In genomic region chr5:134100283-134101011, GRCh38 we compare ENCODE assay signal across 9 cellular contexts. TPM values are rescaled to one million over a fixed set of nuclear protein-coding genes. Genes with fewer than 3 reads are reported as not detected.
A peak's percentile ranks its signal among the peaks of the same experiment; 100 is the strongest.
DNase-seq lines count a peak whose midpoint lies in the region; ATAC-seq and TF ChIP-seq lines count a peak whose summit lies in the region.
"Had no signal": no experiment of that assay in that cellular context is flagged by ENCODE, and none has a peak within 500 bp of the region (broad histone marks: within the 10 kb centered on the region; RNA-seq: fewer than 3 reads in every experiment).

No MANE protein-coding gene starts in this region.

- DNase-seq in A172 (ENCODE audit: low spot score) (peak; percentile 83), epithelial cell of esophagus (ENCODE audit: low read depth) (peak; percentile 87), NCI-H446 (lab: John Stamatoyannopoulos, UW) (no peak), UCSD-AML1 (lab: John Stamatoyannopoulos, UW; ENCODE audit: unreplicated experiment) (no peak)
- DNase-seq in activated CD4-positive, alpha-beta memory T cell treated with anti-CD3 and anti-CD28 coated beads, Interleukin-2, amount 10 ng/mL, durations not matched to agents 7 days and 5 days, result peak; percentile 79
- peak; percentile 89 for DNase-seq in stimulated activated CD4-positive, alpha-beta T cell treated with anti-CD3 and anti-CD28 coated beads, Interleukin-4, amount 100 ng/mL, for 24 hours
- DNase-seq: heart left ventricle had no signal

- no peaks in the 10 kb centered on the region for H3K9me3 Mint-ChIP-seq in activated CD4-positive, alpha-beta memory T cell treated with anti-CD3 and anti-CD28 coated beads, Interleukin-2, amount 10 ng/mL, durations not matched to agents 7 days and 5 days

- H3K4me3 Mint-ChIP-seq in activated CD4-positive, alpha-beta memory T cell treated with anti-CD3 and anti-CD28 coated beads, Interleukin-2, amount 10 ng/mL, durations not matched to agents 7 days and 5 days, result no peak overlapping the region

- ATAC-seq in GM19438 (IDR thresholded peaks at IDR 0.05; ENCODE audit: low read depth, unreplicated experiment) (peak; percentile 85), HG03469 (IDR thresholded peaks at IDR 0.05; ENCODE audit: unreplicated experiment) (peak; percentile 66)

- peaks cover 38% of the 10 kb centered on the region for H3K4me1 Mint-ChIP-seq in activated CD4-positive, alpha-beta memory T cell treated with anti-CD3 and anti-CD28 coated beads, Interleukin-2, amount 10 ng/mL, durations not matched to agents 7 days and 5 days

- POLR2A ChIA-PET in activated CD4-positive, alpha-beta memory T cell treated with anti-CD3 and anti-CD28 coated beads, Interleukin-2, amount 10 ng/mL, durations not matched to agents 7 days and 5 days (lab: Charles Lee), result interaction anchor here (0.5 to 3.2 kb wide), 10 partner anchors 11 to 1128 kb away, joined by 3 to 12 read pairs (median 4); partner anchors contain the start of genes SKP1 and TCF7

- TF ChIP-seq CTCF in epithelial cell of esophagus (IDR thresholded peaks at IDR 0.05; ENCODE audit: insufficient read depth, low read depth, low read length, missing control alignments), result no peak

- no peak overlapping the region for H3K4me3 ChIP-seq in epithelial cell of esophagus (ENCODE audit: low read length)
- H3K4me3 ChIP-seq: heart left ventricle had no signal

- peak overlapping the region; percentile 36 for H3K27ac Mint-ChIP-seq in activated CD4-positive, alpha-beta memory T cell treated with anti-CD3 and anti-CD28 coated beads, Interleukin-2, amount 10 ng/mL, durations not matched to agents 7 days and 5 days

- CTCF ChIA-PET in activated CD4-positive, alpha-beta memory T cell treated with anti-CD3 and anti-CD28 coated beads, Interleukin-2, amount 10 ng/mL, durations not matched to agents 7 days and 5 days (lab: Charles Lee), result interaction anchor here (0.6 to 5.6 kb wide), 18 partner anchors 12 to 487 kb away, joined by 3 to 74 read pairs (median 4); partner anchors contain the start of genes TCF7 and VDAC1

- no peaks in the 10 kb centered on the region for H3K36me3 Mint-ChIP-seq in activated CD4-positive, alpha-beta memory T cell treated with anti-CD3 and anti-CD28 coated beads, Interleukin-2, amount 10 ng/mL, durations not matched to agents 7 days and 5 days (ENCODE audit: low read depth)

- peaks cover 64% of the 10 kb centered on the region for H3K27me3 Mint-ChIP-seq in activated CD4-positive, alpha-beta memory T cell treated with anti-CD3 and anti-CD28 coated beads, Interleukin-2, amount 10 ng/mL, durations not matched to agents 7 days and 5 days

RNA-seq across cellular contexts. Expression of gene TCF7, which starts 14.0 kb away (rescaled TPM):
- 3.8 and 4.8 TPM in 2 replicates for total RNA-seq in A172 (2014; rRNA removed; shearing (Covaris generic))
- total RNA-seq in activated CD4-positive, alpha-beta memory T cell treated with anti-CD3 and anti-CD28 coated beads, Interleukin-2, amount 10 ng/mL, durations not matched to agents 7 days and 5 days, result 10 to 100 TPM; 19.2 to 21.9 TPM

Comparison
In these comparisons a context has a peak if more than half of its experiments do, and no peak if none do; other contexts are left out.
1. DNase-seq: peak in A172 (single experiment), activated CD4-positive, alpha-beta memory T cell treated with anti-CD3 and anti-CD28 coated beads, Interleukin-2, amount 10 ng/mL, durations not matched to agents 7 days and 5 days (single experiment), epithelial cell of esophagus (single experiment) and stimulated activated CD4-positive, alpha-beta T cell treated with anti-CD3 and anti-CD28 coated beads, Interleukin-4, amount 100 ng/mL, for 24 hours (single experiment); none in NCI-H446 (0 of 2) and UCSD-AML1 (single experiment).